In the genomic region with DNA sequence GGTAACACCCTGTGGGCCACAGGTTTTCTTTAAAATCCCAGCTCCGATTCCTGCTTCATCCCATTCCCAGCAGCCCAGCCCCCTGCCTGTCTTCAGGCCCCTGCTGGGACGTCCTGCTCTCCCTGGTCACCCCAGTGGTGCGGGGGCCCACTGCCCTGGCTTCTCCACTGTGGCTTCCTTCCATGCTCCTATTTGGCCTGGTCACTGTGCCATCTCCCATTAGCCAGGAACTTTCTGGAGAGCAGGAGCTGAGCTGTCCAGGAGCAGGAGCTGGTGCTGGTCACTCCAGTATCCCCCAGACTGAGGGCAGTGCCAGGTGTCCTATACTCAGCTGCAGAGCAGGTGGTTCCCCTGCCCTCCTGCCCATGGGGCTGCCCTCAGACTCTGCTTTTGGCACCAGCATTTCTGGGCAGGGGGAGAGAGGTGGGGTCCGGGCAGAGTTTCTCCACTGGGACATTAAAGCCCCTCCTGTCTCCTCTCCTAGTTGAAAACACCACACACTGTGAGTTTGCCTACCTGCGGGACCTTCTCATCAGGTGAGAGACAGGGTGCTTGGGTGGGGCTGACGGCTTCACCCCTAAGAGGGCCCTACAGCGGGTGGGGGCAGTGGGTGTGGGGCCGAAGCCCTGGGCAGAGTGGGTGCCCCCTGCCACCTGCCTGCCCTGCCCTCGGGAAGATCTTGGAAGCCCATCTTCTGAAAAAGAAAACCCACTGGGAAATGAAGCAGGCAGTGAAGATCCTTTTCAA, we compare ENCODE assay signal across 1 cellular context.
TF ChIP-seq lines count a peak whose summit lies in the region.

No MANE protein-coding gene starts in this region.

TF ChIP-seq in H1, 55 proteins besides CTCF, POLR2A, EP300 and RAD21:
- TF ChIP-seq SP1 (IDR thresholded peaks at IDR 0.05; ENCODE audit: low read depth, low read length): no peak
- TF ChIP-seq POLR2AphosphoS5 (IDR thresholded peaks at IDR 0.05; ENCODE audit: low read depth, low read length): 0 out of 2 replicates have a peak, but pooled peaks have one; percentile 13
